In genomic region chr1:229006121-229006870, GRCh38 we compare ENCODE assay signal across 17 cellular contexts.
DNase-seq lines count a peak whose midpoint lies in the region; ATAC-seq and TF ChIP-seq lines count a peak whose summit lies in the region.
"Had no signal": no experiment of that assay in that cellular context is flagged by ENCODE, and none has a peak within 500 bp of the region (broad histone marks: within the 10 kb centered on the region; RNA-seq: fewer than 3 reads in every experiment).

No MANE protein-coding gene starts in this region.

- H3K27ac ChIP-seq in mesendoderm (ENCODE audit: low read depth, low read length) (no peak overlapping the region), stomach (no peak overlapping the region)
- H3K27ac ChIP-seq: KMS-11 had no signal

- no peak for ATAC-seq in GM21423 (IDR thresholded peaks at IDR 0.05; ENCODE audit: unreplicated experiment)

- H3K4me3 ChIP-seq in mesendoderm (ENCODE audit: low read length) (no peak overlapping the region), stomach (no peak overlapping the region)

- no peak overlapping the region for H3K4me2 ChIP-seq in mesendoderm (ENCODE audit: low read length)
- H3K4me2 ChIP-seq: KMS-11 had no signal

- H3K79me1 ChIP-seq in mesendoderm (ENCODE audit: low read length) = no peaks in the 10 kb centered on the region

- H3K36me3 ChIP-seq in mesendoderm (ENCODE audit: control insufficient read depth, insufficient read depth, low read length) (no peaks in the 10 kb centered on the region), stomach (no peaks in the 10 kb centered on the region)

- DNase-seq in A172 (ENCODE audit: low spot score) (peak; percentile 82), M059J (ENCODE audit: low read depth) (peak; percentile 44), amniotic epithelial cell (ENCODE audit: low read depth) (peak; percentile 45), mesendoderm (no peak), stomach (no peak), DMS 273 (lab: John Stamatoyannopoulos, UW; ENCODE audit: unreplicated experiment) (no peak)
- no peak for DNase-seq in activated CD4-positive, alpha-beta T cell treated with anti-CD3 and anti-CD28 coated beads, Interleukin-2, amount 50 U/mL, for 48 hours
- DNase-seq: CD4-positive, CD25-positive, alpha-beta regulatory T cell; DMS79; HFFc6; MM.1S; NCI-H1417 treated with DMSO at 0.1 percent for 48 hours; NCI-H2029; NCI-H2171 treated with DMSO at 0.1 percent for 48 hours; NCI-H510A had no signal

- H3K18ac ChIP-seq in mesendoderm (ENCODE audit: low read length) = no peak overlapping the region

- H2BK15ac ChIP-seq in mesendoderm (replicated peaks; ENCODE audit: low read depth) = no peak overlapping the region

- peak overlapping the region; percentile 54 for H2AK5ac ChIP-seq in mesendoderm (ENCODE audit: low read length)

- no peak overlapping the region for H4K5ac ChIP-seq in mesendoderm (ENCODE audit: low read length)

- no peak overlapping the region for H3K9ac ChIP-seq in mesendoderm (ENCODE audit: low read length)
- H3K9ac ChIP-seq: KMS-11 had no signal

- H3K27me3 ChIP-seq in mesendoderm (ENCODE audit: insufficient read depth, low read length, poor library complexity) = no peaks in the 10 kb centered on the region
- no peaks in the 10 kb centered on the region for H3K27me3 ChIP-seq in stomach

- H3K23ac ChIP-seq in mesendoderm (ENCODE audit: low read length) = no peak overlapping the region

- no peak overlapping the region for H3K56ac ChIP-seq in mesendoderm (ENCODE audit: low read length)

- H3K4ac ChIP-seq in mesendoderm (ENCODE audit: low read depth, low read length) = no peak overlapping the region

- TF ChIP-seq EP300 in stomach (IDR thresholded peaks at IDR 0.05) = no peak

- intact Hi-C loops in stomach (cut with DNase I; ENCODE audit: low total_unique reads) = no loop called here

- TF ChIP-seq POLR2A in stomach (IDR thresholded peaks at IDR 0.05) = no peak

- no peaks in the 10 kb centered on the region for H3K79me2 ChIP-seq in mesendoderm (ENCODE audit: control insufficient read depth, insufficient read depth, low read length)

- no peak for TF ChIP-seq CTCF in stomach (IDR thresholded peaks at IDR 0.05)

- H2BK120ac ChIP-seq in mesendoderm (ENCODE audit: low read depth, low read length) = no peak overlapping the region

- H3K9me3 ChIP-seq in stomach = no peaks in the 10 kb centered on the region

- H3K4me1 ChIP-seq in mesendoderm (ENCODE audit: control insufficient read depth, low read depth, low read length) = peaks cover 6% of the 10 kb centered on the region
- H3K4me1 ChIP-seq in stomach = peaks cover 0 to 24% (median 2%) of the 10 kb centered on the region in 4 donors

- WGBS in mesendoderm (ENCODE audit: extremely low coverage, insufficient coverage, low lambda C conversion rate) = no CpG with 5 or more reads among the region's 12 CpGs
- 81 to 93% (median 89%) methylated on average over 12 of the region's 12 CpGs for WGBS in stomach, 5 donors

- no peak overlapping the region for H4K8ac ChIP-seq in mesendoderm (ENCODE audit: low read depth, low read length)

- H2BK5ac ChIP-seq in mesendoderm (ENCODE audit: low read length) = no peak overlapping the region

Comparison
In these comparisons a context has a peak if more than half of its experiments do, and no peak if none do; other contexts are left out.
1. DNase-seq: peak in A172 (single experiment), M059J (single experiment) and amniotic epithelial cell (single experiment); none in mesendoderm (single experiment), stomach (single experiment), activated CD4-positive, alpha-beta T cell treated with anti-CD3 and anti-CD28 coated beads, Interleukin-2, amount 50 U/mL, for 48 hours (0 of 2) and DMS 273 (single experiment).